ENCODE assay signal across 18 cellular contexts in genomic region chr10:56090914-56091540, GRCh38.
A peak's percentile ranks its signal among the peaks of the same experiment; 100 is the strongest.
DNase-seq lines count a peak whose midpoint lies in the region; ATAC-seq, FAIRE-seq and TF ChIP-seq lines count a peak whose summit lies in the region.
"Had no signal": no experiment of that assay in that cellular context is flagged by ENCODE, and none has a peak within 500 bp of the region (broad histone marks: within the 10 kb centered on the region; RNA-seq: fewer than 3 reads in every experiment).

No MANE protein-coding gene starts in this region.

- POLR2A ChIA-PET in K562 (lab: Yijun Ruan, JAX) = no interaction called here

- 0% methylated on average over 3 of the region's 3 CpGs for WGBS in K562 (ENCODE audit: insufficient coverage, low coverage, missing lambda C conversion rate)
- 52 to 72% (median 65%) methylated on average over 2 to 3 of the region's 3 CpGs for WGBS in spleen, 5 donors
- WGBS in aorta, 2 donors = 59 to 70% methylated on average over 3 of the region's 3 CpGs

- CTCF ChIA-PET in K562 (lab: Yijun Ruan, JAX; ENCODE audit: low intra/inter-chr PET ratio) = no interaction called here

- H4K20me1 ChIP-seq in K562 (replicated peaks; ENCODE audit: control insufficient read depth, insufficient read depth, low read length) = no peaks in the 10 kb centered on the region
- H4K20me1 ChIP-seq: BLaER1 treated with 17β-estradiol and CSF1 and Interleukin-3, amounts not matched to agents 10 nM and 100 nM had no signal

- no peak for TF ChIP-seq POLR2A in K562 (conservative IDR thresholded peaks at IDR 0.05)
- TF ChIP-seq POLR2A in spleen (IDR thresholded peaks at IDR 0.05) = no peak
- TF ChIP-seq POLR2A in uterus (IDR thresholded peaks at IDR 0.05) = no peak

- TF ChIP-seq CTCF in K562 (IDR thresholded peaks at IDR 0.05 in 2 of 3, conservative IDR thresholded peaks at IDR 0.05 in 1 of 3; ENCODE audit: insufficient read depth in 2 of 3, low read depth in 1 of 3, low read length in 3 of 3) (no peak), spleen (IDR thresholded peaks at IDR 0.05 in 8 of 11, conservative IDR thresholded peaks at IDR 0.05 in 3 of 11) (no peak), uterus (IDR thresholded peaks at IDR 0.05) (no peak)

- DNase-seq in DMS53 (lab: John Stamatoyannopoulos, UW) (peak; percentile 38), DMS53 treated with DMSO at 0.1 percent for 48 hours (lab: John Stamatoyannopoulos, UW; ENCODE audit: unreplicated experiment) (no peak), K562 (ENCODE audit: extremely low read depth in 1 of 4, low spot score in 3 of 4) (no peak), spleen (peak; percentile 31), aorta (no peak), uterus (no peak)
- DNase-seq: CD4-positive, CD25-positive, alpha-beta regulatory T cell; CD8-positive, alpha-beta memory T cell; COR-L47; DMS 273 treated with DMSO at 0.1 percent for 48 hours; DMS79; GDM1; GOT3; H7 had no signal

- no peak for TF ChIP-seq EP300 in K562 (IDR thresholded peaks at IDR 0.05; ENCODE audit: low read length)

- in situ Hi-C loops in K562 (cut with MboI) = no loop called here

- H3K27ac ChIP-seq in K562 (ENCODE audit: extremely low read depth, low read depth, low read length) (no peak overlapping the region), spleen (no peak overlapping the region), aorta (ENCODE audit: low read depth in 1 of 2, low read length in 2 of 2) (no peak overlapping the region), uterus (no peak overlapping the region)
- H3K27ac ChIP-seq: 22Rv1; BLaER1 treated with 17β-estradiol and CSF1 and Interleukin-3, amounts not matched to agents 10 nM and 100 nM had no signal

- H2AFZ ChIP-seq in K562 (ENCODE audit: low read depth, low read length) = no peak overlapping the region

- no peak for ATAC-seq in K562
- ATAC-seq in aorta (ENCODE audit: low FRiP score) = peak; percentile 48
- ATAC-seq in HG03439 (IDR thresholded peaks at IDR 0.05; ENCODE audit: unreplicated experiment) = no peak
- ATAC-seq: HCT116 had no signal

- intact Hi-C loops in K562 (cut with micrococcal nuclease) (no loop called here), spleen (cut with DNase I; ENCODE audit: low total_unique reads) (no loop called here), aorta (cut with DNase I) (no loop called here), uterus (cut with DNase I; ENCODE audit: low total_unique reads) (no loop called here)

- H3K4me2 ChIP-seq in K562 (ENCODE audit: insufficient read depth, low read length) = no peak overlapping the region
- H3K4me2 ChIP-seq: BLaER1 treated with 17β-estradiol and CSF1 and Interleukin-3, amounts not matched to agents 10 nM and 100 nM had no signal

- no TSS peak for BruUV-seq in K562 (replicated peaks; lab: Mats Ljungman, UMichigan)

- no peaks in the 10 kb centered on the region for H3K79me2 ChIP-seq in K562 (ENCODE audit: control insufficient read depth, insufficient read depth, low read length)

- H3K9me1 ChIP-seq in K562 (ENCODE audit: control insufficient read depth, insufficient read depth, low read length) = no peaks in the 10 kb centered on the region

- H3K4me3 ChIP-seq in K562 (no peak overlapping the region), spleen (no peak overlapping the region), aorta (ENCODE audit: low read length in 2 of 2) (no peak overlapping the region), uterus (no peak overlapping the region)
- H3K4me3 ChIP-seq: BLaER1 treated with 17β-estradiol and CSF1 and Interleukin-3, amounts not matched to agents 10 nM and 100 nM had no signal

- FAIRE-seq in K562 (lab: Jason Lieb, UNC) = no peak

- H3K27me3 ChIP-seq in K562 (ENCODE audit: control insufficient read depth in 2 of 2, insufficient read depth in 2 of 2, low read length in 2 of 2) = no peaks in the 10 kb centered on the region
- H3K27me3 ChIP-seq in spleen (replicated peaks in 1 of 7) = no peaks in the 10 kb centered on the region
- H3K27me3 ChIP-seq in aorta (ENCODE audit: control insufficient read depth in 1 of 2, insufficient read depth in 2 of 2, low read length in 1 of 2) = no peaks in the 10 kb centered on the region
- H3K27me3 ChIP-seq in uterus = no peaks in the 10 kb centered on the region
- H3K27me3 ChIP-seq: BLaER1 treated with 17β-estradiol and CSF1 and Interleukin-3, amounts not matched to agents 10 nM and 100 nM had no signal

- H3K36me3 ChIP-seq in K562 (ENCODE audit: control insufficient read depth, insufficient read depth, low read length) (no peaks in the 10 kb centered on the region), spleen (no peaks in the 10 kb centered on the region), aorta (ENCODE audit: control insufficient read depth in 1 of 2, insufficient read depth in 2 of 2, low read length in 1 of 2) (no peaks in the 10 kb centered on the region), uterus (no peaks in the 10 kb centered on the region)
- H3K36me3 ChIP-seq: BLaER1 treated with 17β-estradiol and CSF1 and Interleukin-3, amounts not matched to agents 10 nM and 100 nM had no signal

- TF ChIP-seq RAD21 in K562 (CRISPR knock-in tag; conservative IDR thresholded peaks at IDR 0.05 in 1 of 2, IDR thresholded peaks at IDR 0.05 in 1 of 2) = no peak

- no peaks in the 10 kb centered on the region for H3K4me1 ChIP-seq in K562 (replicated peaks in 1 of 2; ENCODE audit: control insufficient read depth in 2 of 2, insufficient read depth in 2 of 2, low read length in 2 of 2)
- no peaks in the 10 kb centered on the region for H3K4me1 ChIP-seq in spleen
- H3K4me1 ChIP-seq in aorta (ENCODE audit: control insufficient read depth in 1 of 2, insufficient read depth in 2 of 2, low read length in 2 of 2) = no peaks in the 10 kb centered on the region
- H3K4me1 ChIP-seq in uterus = no peaks in the 10 kb centered on the region

- H3K9me3 ChIP-seq in K562 (replicated peaks; ENCODE audit: control insufficient read depth, insufficient read depth, low read depth, low read length) = no peaks in the 10 kb centered on the region; the same call in 1 of the 2 replicates
- H3K9me3 ChIP-seq in spleen = peaks cover 0 to 34% (median 18%) of the 10 kb centered on the region in 8 donors
- H3K9me3 ChIP-seq in aorta (ENCODE audit: control insufficient read depth, low read length) = peaks cover 6% of the 10 kb centered on the region
- H3K9me3 ChIP-seq in uterus = no peaks in the 10 kb centered on the region

- no peak overlapping the region for H3K9ac ChIP-seq in K562 (ENCODE audit: insufficient read depth in 1 of 2, low read depth in 2 of 2, low read length in 2 of 2)
- H3K9ac ChIP-seq: BLaER1 treated with 17β-estradiol and CSF1 and Interleukin-3, amounts not matched to agents 10 nM and 100 nM had no signal

TF ChIP-seq in K562, 482 proteins besides CTCF, POLR2A, EP300 and RAD21:
- TF ChIP-seq ZFP36 (IDR thresholded peaks at IDR 0.05; ENCODE audit: low read depth, low read length, partially characterized antibody) = peak; percentile 27
- no peak for TF ChIP-seq RERE (CRISPR knock-in tag; IDR thresholded peaks at IDR 0.05; ENCODE audit: borderline replicate concordance)

Comparison
In these comparisons a context has a peak if more than half of its experiments do, and no peak if none do; other contexts are left out.
1. DNase-seq: peak in DMS53 (single experiment) and spleen (single experiment); none in DMS53 treated with DMSO at 0.1 percent for 48 hours (single experiment), K562 (0 of 4), aorta (0 of 2) and uterus (0 of 2).